ENCODE assay signal across 8 cellular contexts in genomic region chr12:130162267-130162666, GRCh38. TPM values are rescaled to one million over a fixed set of nuclear protein-coding genes. Genes with fewer than 3 reads are reported as not detected.
DNase-seq lines count a peak whose midpoint lies in the region; ATAC-seq and TF ChIP-seq lines count a peak whose summit lies in the region.

TSS of gene FZD10 (plus strand) at chr12:130162464. CDS start at chr12:130162943, 479 bp downstream.

- H3K27me3 ChIP-seq in duodenal mucosa (ENCODE audit: control insufficient read depth in 1 of 2, insufficient read depth in 2 of 2, low read length in 2 of 2) = peaks cover 26 to 28% of the 10 kb centered on the region in 2 donors
- peaks cover 0 to 41% (median 21%) of the 10 kb centered on the region in 4 donors for H3K27me3 ChIP-seq in upper lobe of left lung

- WGBS in upper lobe of left lung, 2 donors = 0% methylated on average over 30 of the region's 51 CpGs; no CpG with 5 or more reads in 1 of the 2 donors

- no peaks in the 10 kb centered on the region for H3K4me1 ChIP-seq in duodenal mucosa (ENCODE audit: control insufficient read depth in 1 of 2, insufficient read depth in 2 of 2, low read length in 2 of 2)
- peaks cover 5 to 32% (median 15%) of the 10 kb centered on the region in 4 donors for H3K4me1 ChIP-seq in upper lobe of left lung

- no peak for TF ChIP-seq CTCF in upper lobe of left lung (IDR thresholded peaks at IDR 0.05)

- peak in 1 of 2 donors; percentile 70 for ATAC-seq in upper lobe of left lung (ENCODE audit: low FRiP score in 2 of 2)

- peaks cover 39% of the 10 kb centered on the region for H3K27me3 Mint-ChIP-seq in activated CD4-positive, alpha-beta T cell treated with anti-CD3 and anti-CD28 coated beads, Interleukin-2, amount 10 ng/mL, durations not matched to agents 24 days and 14 days
- peaks cover 2 to 7% (median 5%) of the 10 kb centered on the region in 3 donors for H3K27me3 Mint-ChIP-seq in immature natural killer cell (ENCODE audit: low read depth in 3 of 3)

- no peak within 1 kb of the TSS for H3K9ac ChIP-seq in duodenal mucosa (ENCODE audit: low read depth in 1 of 2, low read length in 2 of 2)

- H3K36me3 ChIP-seq in duodenal mucosa (ENCODE audit: control insufficient read depth in 1 of 2, insufficient read depth in 2 of 2, low read length in 2 of 2) (no peaks in the 10 kb centered on the region), upper lobe of left lung (no peaks in the 10 kb centered on the region)

- no peaks in the 10 kb centered on the region for H3K9me3 Mint-ChIP-seq in activated CD4-positive, alpha-beta T cell treated with anti-CD3 and anti-CD28 coated beads, Interleukin-2, amount 10 ng/mL, durations not matched to agents 24 days and 14 days
- H3K9me3 Mint-ChIP-seq in immature natural killer cell = peaks cover 0 to 3% (median 0%) of the 10 kb centered on the region in 6 donors

- H3K4me3 Mint-ChIP-seq in activated CD4-positive, alpha-beta T cell treated with anti-CD3 and anti-CD28 coated beads, Interleukin-2, amount 10 ng/mL, durations not matched to agents 24 days and 14 days = peak within 1 kb of the TSS; percentile 56
- H3K4me3 Mint-ChIP-seq in immature natural killer cell = no peak within 1 kb of the TSS

- TF ChIP-seq POLR2A in upper lobe of left lung (IDR thresholded peaks at IDR 0.05) = no peak

- no peaks in the 10 kb centered on the region for H3K9me3 ChIP-seq in duodenal mucosa (ENCODE audit: control insufficient read depth in 1 of 2, low read length in 2 of 2)
- no peaks in the 10 kb centered on the region for H3K9me3 ChIP-seq in upper lobe of left lung

- TF ChIP-seq EP300 in upper lobe of left lung (IDR thresholded peaks at IDR 0.05) = no peak

- no peak within 1 kb of the TSS for H3K27ac ChIP-seq in duodenal mucosa (ENCODE audit: low read depth, low read length)
- H3K27ac ChIP-seq in upper lobe of left lung = peak within 1 kb of the TSS in 1 of 4 donors; percentile 58

- peak; percentile 57 for DNase-seq in activated CD4-positive, alpha-beta T cell treated with anti-CD3 and anti-CD28 coated beads, Interleukin-2, amount 10 ng/mL, durations not matched to agents 24 days and 14 days
- no peak for DNase-seq in activated CD4-positive, alpha-beta T cell treated with anti-CD3 and anti-CD28 coated beads, Interleukin-2, amount 50 U/mL, for 4 hours
- DNase-seq in mucosa of gallbladder (ENCODE audit: low spot score) = peak; percentile 54
- peak; percentile 19 to 93 for DNase-seq in upper lobe of left lung
- no peak for DNase-seq in HCEC 1CT
- no peak for DNase-seq in COR-L47 (lab: John Stamatoyannopoulos, UW)
- DNase-seq in immature natural killer cell = no peak

- H3K27ac Mint-ChIP-seq in activated CD4-positive, alpha-beta T cell treated with anti-CD3 and anti-CD28 coated beads, Interleukin-2, amount 10 ng/mL, durations not matched to agents 24 days and 14 days = no peak within 1 kb of the TSS
- no peak within 1 kb of the TSS for H3K27ac Mint-ChIP-seq in immature natural killer cell

- intact Hi-C loops in activated CD4-positive, alpha-beta T cell treated with anti-CD3 and anti-CD28 coated beads, Interleukin-2, amount 10 ng/mL, durations not matched to agents 24 days and 14 days (cut with micrococcal nuclease) = loop anchor here (5.0 kb wide), 1 partner anchor 115 kb away; no protein-coding TSS in a partner anchor

- peaks cover 4% of the 10 kb centered on the region for H3K4me1 Mint-ChIP-seq in activated CD4-positive, alpha-beta T cell treated with anti-CD3 and anti-CD28 coated beads, Interleukin-2, amount 10 ng/mL, durations not matched to agents 24 days and 14 days
- no peaks in the 10 kb centered on the region for H3K4me1 Mint-ChIP-seq in immature natural killer cell

- H3K36me3 Mint-ChIP-seq in activated CD4-positive, alpha-beta T cell treated with anti-CD3 and anti-CD28 coated beads, Interleukin-2, amount 10 ng/mL, durations not matched to agents 24 days and 14 days (ENCODE audit: low read depth) = peaks cover 2% of the 10 kb centered on the region
- H3K36me3 Mint-ChIP-seq in immature natural killer cell = no peaks in the 10 kb centered on the region

- peak within 1 kb of the TSS; percentile 8 to 28 for H3K4me3 ChIP-seq in duodenal mucosa (ENCODE audit: low read depth in 1 of 2, low read length in 2 of 2)
- H3K4me3 ChIP-seq in upper lobe of left lung = peak within 1 kb of the TSS; percentile 2 to 54 (median 48)

RNA-seq across cellular contexts. Expression of gene FZD10, which starts in this region (rescaled TPM):
- total RNA-seq in activated CD4-positive, alpha-beta T cell treated with anti-CD3 and anti-CD28 coated beads, Interleukin-2, amount 10 ng/mL, durations not matched to agents 24 days and 14 days = not detected in 2 replicates
- 1.1 TPM for total RNA-seq in mucosa of gallbladder
- total RNA-seq in upper lobe of left lung = 1 to 10 TPM in 3 of 6 donors, under 1 TPM in 2, not detected in 1; 0.46 to 2.6 (median 1.1) TPM
- polyA plus RNA-seq in immature natural killer cell = not detected

Comparison
In these comparisons a context has a peak if more than half of its experiments do, and no peak if none do; other contexts are left out.
1. Peak in DNase-seq in activated CD4-positive, alpha-beta T cell treated with anti-CD3 and anti-CD28 coated beads, Interleukin-2, amount 10 ng/mL, durations not matched to agents 24 days and 14 days; RNA of the gene not detected or under 1 TPM.
2. DNase-seq: peak in mucosa of gallbladder (single experiment) and upper lobe of left lung (2 of 2); none in activated CD4-positive, alpha-beta T cell treated with anti-CD3 and anti-CD28 coated beads, Interleukin-2, amount 50 U/mL, for 4 hours (0 of 2), HCEC 1CT (single experiment), COR-L47 (single experiment) and immature natural killer cell (0 of 3).